In genomic region chr2:221529943-221530652, GRCh38 we compare ENCODE assay signal across 8 cellular contexts. TPM values are rescaled to one million over a fixed set of nuclear protein-coding genes. Genes with fewer than 3 reads are reported as not detected.
DNase-seq lines count a peak whose midpoint lies in the region; ATAC-seq and TF ChIP-seq lines count a peak whose summit lies in the region.

No MANE protein-coding gene starts in this region.

- no peaks in the 10 kb centered on the region for H3K36me3 ChIP-seq in WERI-Rb-1

- H3K27me3 ChIP-seq in layer of hippocampus (ENCODE audit: control insufficient read depth, insufficient read depth, low read length) (no peaks in the 10 kb centered on the region), WERI-Rb-1 (ENCODE audit: insufficient read depth, low read depth, severe bottlenecking) (no peaks in the 10 kb centered on the region)

- H3K27ac ChIP-seq in layer of hippocampus (ENCODE audit: low read depth, low read length) (peak overlapping the region; percentile 36), WERI-Rb-1 (no peak overlapping the region)

- peak overlapping the region; percentile 57 to 92 (median 76) for H3K4me3 Mint-ChIP-seq in IgD-negative memory B cell
- peak overlapping the region; percentile 7 for H3K4me3 Mint-ChIP-seq in activated naive CD8-positive, alpha-beta T cell treated with anti-CD3 and anti-CD28 coated beads, Interleukin-2, amount 10 ng/mL, durations not matched to agents 7 days and 5 days

- H3K4me3 ChIP-seq in AG10803 (ENCODE audit: low read length) (no peak overlapping the region), WERI-Rb-1 (ENCODE audit: low read depth, low read length) (no peak overlapping the region)

- no peaks in the 10 kb centered on the region for H3K9me3 Mint-ChIP-seq in IgD-negative memory B cell
- no peaks in the 10 kb centered on the region for H3K9me3 Mint-ChIP-seq in activated naive CD8-positive, alpha-beta T cell treated with anti-CD3 and anti-CD28 coated beads, Interleukin-2, amount 10 ng/mL, durations not matched to agents 7 days and 5 days

- no peaks in the 10 kb centered on the region for H3K9me3 ChIP-seq in WERI-Rb-1 (ENCODE audit: severe bottlenecking)

- POLR2A ChIA-PET in activated naive CD8-positive, alpha-beta T cell treated with anti-CD3 and anti-CD28 coated beads, Interleukin-2, amount 10 ng/mL, durations not matched to agents 7 days and 5 days (lab: Charles Lee) = no interaction called here

- DNase-seq in AG10803 (ENCODE audit: low read depth) = peak; percentile 66
- no peak for DNase-seq in activated naive CD8-positive, alpha-beta T cell treated with anti-CD3 and anti-CD28 coated beads, Interleukin-2, amount 10 ng/mL, durations not matched to agents 7 days and 5 days
- no peak for DNase-seq in inferior parietal cortex (ENCODE audit: extremely low spot score)
- no peak for DNase-seq in GF-D8 (lab: John Stamatoyannopoulos, UW)
- DNase-seq in WERI-Rb-1 = no peak

- H3K36me3 Mint-ChIP-seq in IgD-negative memory B cell = peaks cover 9% of the 10 kb centered on the region
- H3K36me3 Mint-ChIP-seq in activated naive CD8-positive, alpha-beta T cell treated with anti-CD3 and anti-CD28 coated beads, Interleukin-2, amount 10 ng/mL, durations not matched to agents 7 days and 5 days = no peaks in the 10 kb centered on the region

- peaks cover 30 to 52% (median 39%) of the 10 kb centered on the region in 3 donors for H3K4me1 Mint-ChIP-seq in IgD-negative memory B cell
- H3K4me1 Mint-ChIP-seq in activated naive CD8-positive, alpha-beta T cell treated with anti-CD3 and anti-CD28 coated beads, Interleukin-2, amount 10 ng/mL, durations not matched to agents 7 days and 5 days = no peaks in the 10 kb centered on the region

- no peak for ATAC-seq in activated naive CD8-positive, alpha-beta T cell treated with anti-CD3 and anti-CD28 coated beads, Interleukin-2, amount 10 ng/mL, durations not matched to agents 7 days and 5 days (ENCODE audit: low read depth)
- ATAC-seq in GM18909 (IDR thresholded peaks at IDR 0.05; ENCODE audit: poor library complexity, unreplicated experiment) = no peak

- H3K27ac Mint-ChIP-seq in IgD-negative memory B cell = peak overlapping the region; percentile 12 to 93 (median 81)
- no peak overlapping the region for H3K27ac Mint-ChIP-seq in activated naive CD8-positive, alpha-beta T cell treated with anti-CD3 and anti-CD28 coated beads, Interleukin-2, amount 10 ng/mL, durations not matched to agents 7 days and 5 days

- TF ChIP-seq CTCF in AG10803 (conservative IDR thresholded peaks at IDR 0.05; ENCODE audit: low read length) = no peak
- no peak for TF ChIP-seq CTCF in WERI-Rb-1 (IDR thresholded peaks at IDR 0.05; ENCODE audit: low read depth, low read length)

- peaks cover 3% of the 10 kb centered on the region for H3K27me3 Mint-ChIP-seq in IgD-negative memory B cell
- H3K27me3 Mint-ChIP-seq in activated naive CD8-positive, alpha-beta T cell treated with anti-CD3 and anti-CD28 coated beads, Interleukin-2, amount 10 ng/mL, durations not matched to agents 7 days and 5 days = peaks cover 8% of the 10 kb centered on the region

RNA-seq across cellular contexts. Expression of gene EPHA4, which starts 42.0 kb away (rescaled TPM):
- 29.3 TPM for polyA plus RNA-seq in IgD-negative memory B cell
- total RNA-seq in activated naive CD8-positive, alpha-beta T cell treated with anti-CD3 and anti-CD28 coated beads, Interleukin-2, amount 10 ng/mL, durations not matched to agents 7 days and 5 days = 10 to 100 TPM; 32.8 to 36.4 TPM
